ENCODE assay signal across 1 cellular context in genomic region chr22:39309881-39310714, GRCh38.
TF ChIP-seq lines count a peak whose summit lies in the region.

No MANE protein-coding gene starts in this region.

TF ChIP-seq in GM23338, 12 proteins besides CTCF, POLR2A, EP300 and RAD21 (continued from another document):
- TF ChIP-seq ZNF462 (CRISPR knock-in tag; IDR thresholded peaks at IDR 0.05) (no peak), POLR2AphosphoS5 (IDR thresholded peaks at IDR 0.05; ENCODE audit: low read depth) (no peak), ZNF114 (CRISPR knock-in tag; IDR thresholded peaks at IDR 0.05) (no peak), NANOG (IDR thresholded peaks at IDR 0.05; ENCODE audit: borderline replicate concordance) (no peak)
